In genomic region chr1:240091614-240092300, GRCh38 we compare ENCODE assay signal across 9 cellular contexts. TPM values are rescaled to one million over a fixed set of nuclear protein-coding genes. Genes with fewer than 3 reads are reported as not detected.
DNase-seq lines count a peak whose midpoint lies in the region; ATAC-seq and TF ChIP-seq lines count a peak whose summit lies in the region.
"Had no signal": no experiment of that assay in that cellular context is flagged by ENCODE, and none has a peak within 500 bp of the region (broad histone marks: within the 10 kb centered on the region; RNA-seq: fewer than 3 reads in every experiment).

Gene FMN2, plus strand, starts transcription at chr1:240091883. Its CDS starts 227 bp downstream, at chr1:240092110.

- peak within 1 kb of the TSS; percentile 76 for H3K9ac ChIP-seq in NT2/D1 (ENCODE audit: insufficient read length, low read depth)

- H3K4me1 ChIP-seq in NT2/D1 (ENCODE audit: insufficient read depth, insufficient read length), result no peaks in the 10 kb centered on the region

- peaks cover 45 to 47% (median 46%) of the 10 kb centered on the region in 3 donors for H3K27me3 Mint-ChIP-seq in naive B cell

- CTCF ChIA-PET in AG04450 (lab: Charles Lee), result interaction anchor here (0.5 to 3.8 kb wide), 12 partner anchors 10 to 87 kb away, joined by 3 to 23 read pairs (median 4); no protein-coding TSS in a partner anchor

- H3K36me3 Mint-ChIP-seq in naive B cell, result peaks cover 4 to 8% of the 10 kb centered on the region in 2 donors

- ATAC-seq in naive B cell (ENCODE audit: low read depth in 2 of 2) (no peak), GM18520 (IDR thresholded peaks at IDR 0.05; ENCODE audit: unreplicated experiment) (no peak), GM19463 (IDR thresholded peaks at IDR 0.05; ENCODE audit: unreplicated experiment) (no peak)

- H3K9me3 Mint-ChIP-seq in naive B cell, result peaks cover 0 to 7% (median 3%) of the 10 kb centered on the region in 7 donors

- peak within 1 kb of the TSS; percentile 47 for H3K27ac ChIP-seq in AG04450 (ENCODE audit: low read depth, low read length)

- peak within 1 kb of the TSS; percentile 76 for H3K4me3 ChIP-seq in AG04450 (ENCODE audit: low read depth, low read length)
- peak within 1 kb of the TSS; percentile 58 for H3K4me3 ChIP-seq in H7 (ENCODE audit: insufficient read depth, low read depth, low read length)
- H3K4me3 ChIP-seq in NT2/D1 (ENCODE audit: insufficient read length, low read depth), result peak within 1 kb of the TSS; percentile 58

- H3K27me3 ChIP-seq in AG04450 (ENCODE audit: control insufficient read depth, insufficient read depth, low read length), result no peaks in the 10 kb centered on the region
- H3K27me3 ChIP-seq in H7 (ENCODE audit: control insufficient read depth, insufficient read depth, low read length), result peaks cover 41% of the 10 kb centered on the region
- peaks cover 46% of the 10 kb centered on the region for H3K27me3 ChIP-seq in NT2/D1 (ENCODE audit: insufficient read depth, insufficient read length)

- TF ChIP-seq CTCF in AG04450 (IDR thresholded peaks at IDR 0.05; ENCODE audit: low read depth, low read length), result no peak

- peaks cover 0 to 6% (median 4%) of the 10 kb centered on the region in 3 donors for H3K4me1 Mint-ChIP-seq in naive B cell

- POLR2A ChIA-PET in AG04450 (lab: Yijun Ruan, JAX), result interaction anchor here (0.6 to 1.0 kb wide), 2 partner anchors 15 to 89 kb away, joined by 4 to 8 read pairs; no protein-coding TSS in a partner anchor

- no peaks in the 10 kb centered on the region for H3K9me3 ChIP-seq in AG04450 (ENCODE audit: control insufficient read depth, insufficient read depth, low read length)
- no peaks in the 10 kb centered on the region for H3K9me3 ChIP-seq in NT2/D1 (ENCODE audit: insufficient read depth, low read length)

- H3K36me3 ChIP-seq in H7 (replicated peaks; ENCODE audit: control insufficient read depth, insufficient read depth, low read length) (no peaks in the 10 kb centered on the region), NT2/D1 (ENCODE audit: insufficient read depth, insufficient read length, low read length) (no peaks in the 10 kb centered on the region)

- H3K4me3 Mint-ChIP-seq in naive B cell, result peak within 1 kb of the TSS in 5 of 8 donors; percentile 16 to 50 (median 37)

- DNase-seq in AG04450 (ENCODE audit: low read depth, low spot score) (no peak), H7 (peak; percentile 91), NT2/D1 (ENCODE audit: low read depth, low spot score) (no peak), epidermal melanocyte (ENCODE audit: insufficient read length, low spot score) (peak; percentile 48), naive B cell (no peak), SIG-M5 (lab: John Stamatoyannopoulos, UW) (no peak)

- H3K27ac Mint-ChIP-seq in naive B cell, result no peak within 1 kb of the TSS
- H3K27ac Mint-ChIP-seq: activated naive CD4-positive, alpha-beta T cell treated with anti-CD3 and anti-CD28 coated beads, Interleukin-2, amount 50 U/mL, for 72 hours had no signal

RNA-seq across cellular contexts. Expression of gene FMN2, which starts in this region (rescaled TPM):
- polyA plus RNA-seq in AG04450 (2011; rRNA removed), result 6.8 and 6.9 TPM in 2 replicates
- 5.8 and 9.4 TPM in 2 replicates for polyA minus RNA-seq in AG04450 (2011; rRNA and poly(A)+ RNA removed)
- 0.59 and 0.83 TPM in 2 replicates for total RNA-seq in H7 (2014; rRNA removed; shearing (Covaris generic))
- polyA plus RNA-seq in naive B cell (ENCODE audit: low read depth in 6 of 6), result not detected
- total RNA-seq: activated naive CD4-positive, alpha-beta T cell treated with anti-CD3 and anti-CD28 coated beads, Interleukin-2, amount 50 U/mL, for 72 hours had no signal

Comparison
In these comparisons a context has a peak if more than half of its experiments do, and no peak if none do; other contexts are left out.
1. Peak in DNase-seq and H3K4me3 ChIP-seq in H7; RNA of the gene not detected or under 1 TPM.